Comparison of ENCODE assay signal across 23 cellular contexts in the genomic region with DNA sequence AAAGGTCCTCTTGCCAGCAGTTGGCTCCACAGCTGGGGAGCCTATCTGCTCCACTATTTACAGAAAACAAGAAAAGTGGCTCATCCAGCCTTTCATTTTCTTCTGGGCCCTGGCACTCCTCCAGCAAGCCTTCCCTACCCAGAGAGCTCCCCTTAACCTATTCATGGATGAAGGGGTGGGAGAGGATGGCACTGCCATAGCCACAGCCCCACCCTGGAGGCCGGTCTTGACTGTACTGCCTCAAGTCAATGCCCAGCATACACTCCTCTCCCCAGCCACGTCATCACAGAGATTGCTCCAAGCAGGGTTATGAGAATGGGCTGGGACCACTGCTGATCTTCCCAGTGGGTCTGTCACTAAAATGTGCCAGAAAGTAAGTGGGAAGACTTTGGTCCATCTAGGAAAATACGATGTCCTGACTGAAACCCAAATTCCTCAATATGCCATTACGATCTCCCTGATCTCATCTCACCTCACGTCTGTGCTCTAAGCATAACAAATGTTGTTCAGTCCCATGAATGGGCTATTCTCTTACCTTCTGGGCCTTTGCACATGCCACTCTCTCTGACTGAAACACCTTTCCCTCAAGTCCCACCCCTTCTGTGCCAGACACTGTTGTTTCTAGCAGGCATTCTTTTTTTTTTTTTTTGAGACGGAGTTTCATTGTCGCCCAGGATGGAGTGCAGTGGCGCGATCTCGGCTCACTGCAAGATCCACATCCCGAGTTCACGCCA. TPM values are rescaled to one million over a fixed set of nuclear protein-coding genes. Genes with fewer than 3 reads are reported as not detected.
DNase-seq lines count a peak whose midpoint lies in the region; ATAC-seq and TF ChIP-seq lines count a peak whose summit lies in the region.
"Had no signal": no experiment of that assay in that cellular context is flagged by ENCODE, and none has a peak within 500 bp of the region (broad histone marks: within the 10 kb centered on the region; RNA-seq: fewer than 3 reads in every experiment).

No MANE protein-coding gene starts in this region.

- peak overlapping the region; percentile 71 for H3K27ac Mint-ChIP-seq in activated CD4-positive, alpha-beta memory T cell treated with anti-CD3 and anti-CD28 coated beads, Interleukin-2, amount 10 ng/mL, durations not matched to agents 7 days and 5 days
- H3K27ac Mint-ChIP-seq in activated CD4-positive, alpha-beta memory T cell treated with anti-CD3 and anti-CD28 coated beads for 36 hours, result no peak overlapping the region
- peak overlapping the region; percentile 80 to 88 for H3K27ac Mint-ChIP-seq in natural killer cell
- H3K27ac Mint-ChIP-seq: IgD-negative memory B cell, type B pancreatic cell had no signal

- no peak for TF ChIP-seq POLR2A in breast epithelium (IDR thresholded peaks at IDR 0.05)

- no peak for DNase-seq in activated CD4-positive, alpha-beta memory T cell treated with anti-CD3 and anti-CD28 coated beads, Interleukin-2, amount 10 ng/mL, durations not matched to agents 7 days and 5 days
- no peak for DNase-seq in activated CD4-positive, alpha-beta memory T cell treated with anti-CD3 and anti-CD28 coated beads for 36 hours
- DNase-seq in breast epithelium (ENCODE audit: low spot score in 2 of 2) (no peak), natural killer cell (no peak), HK-2 (ENCODE audit: unreplicated experiment) (no peak), NCI-H1694 (lab: John Stamatoyannopoulos, UW) (no peak), NCI-H446 (lab: John Stamatoyannopoulos, UW) (no peak)
- DNase-seq: ACHN; activated naive CD4-positive, alpha-beta T cell treated with Interleukin-2 at 50 U/mL for 16 hours; body of pancreas; CD4-positive, alpha-beta memory T cell; GOT3; left cardiac atrium; mucosa of descending colon; NCI-H2081; NCI-H526; SHP77 treated with DMSO at 0.1 percent for 48 hours; sigmoid colon; stomach had no signal

- TF ChIP-seq CTCF in breast epithelium (IDR thresholded peaks at IDR 0.05), result no peak
- TF ChIP-seq CTCF in natural killer cell (IDR thresholded peaks at IDR 0.05), result no peak

- no peak for ATAC-seq in natural killer cell
- ATAC-seq: body of pancreas, left cardiac atrium had no signal

- no peak overlapping the region for H3K4me3 ChIP-seq in breast epithelium
- H3K4me3 ChIP-seq: body of pancreas, mucosa of descending colon, sigmoid colon, stomach had no signal

- no peaks in the 10 kb centered on the region for H3K27me3 ChIP-seq in breast epithelium
- H3K27me3 ChIP-seq: body of pancreas, sigmoid colon, stomach had no signal

- H3K36me3 ChIP-seq in breast epithelium, result no peaks in the 10 kb centered on the region

- no peak for TF ChIP-seq EP300 in Ishikawa (IDR thresholded peaks at IDR 0.05; ENCODE audit: borderline replicate concordance)

- peaks cover 48% of the 10 kb centered on the region for H3K4me1 Mint-ChIP-seq in activated CD4-positive, alpha-beta memory T cell treated with anti-CD3 and anti-CD28 coated beads, Interleukin-2, amount 10 ng/mL, durations not matched to agents 7 days and 5 days
- peaks cover 41% of the 10 kb centered on the region for H3K4me1 Mint-ChIP-seq in activated CD4-positive, alpha-beta memory T cell treated with anti-CD3 and anti-CD28 coated beads for 36 hours (ENCODE audit: low read depth)
- H3K4me1 Mint-ChIP-seq in natural killer cell, result peaks cover 66 to 69% of the 10 kb centered on the region in 2 donors

- no peak for TF ChIP-seq RAD21 in Ishikawa (IDR thresholded peaks at IDR 0.05; ENCODE audit: low read depth)

- POLR2A ChIA-PET in activated CD4-positive, alpha-beta memory T cell treated with anti-CD3 and anti-CD28 coated beads, Interleukin-2, amount 10 ng/mL, durations not matched to agents 7 days and 5 days (lab: Charles Lee), result interaction anchor here (2.5 kb wide), 1 partner anchor 28 kb away, joined by 9 read pairs; no protein-coding TSS in a partner anchor
- POLR2A ChIA-PET in activated CD4-positive, alpha-beta memory T cell treated with anti-CD3 and anti-CD28 coated beads for 36 hours (lab: Charles Lee), result interaction anchor here (0.9 kb wide), 1 partner anchor 51 kb away, joined by 3 read pairs; no protein-coding TSS in a partner anchor

- H3K9me3 Mint-ChIP-seq in activated CD4-positive, alpha-beta memory T cell treated with anti-CD3 and anti-CD28 coated beads, Interleukin-2, amount 10 ng/mL, durations not matched to agents 7 days and 5 days, result peaks cover 9% of the 10 kb centered on the region
- peaks cover 17% of the 10 kb centered on the region for H3K9me3 Mint-ChIP-seq in activated CD4-positive, alpha-beta memory T cell treated with anti-CD3 and anti-CD28 coated beads for 36 hours
- peaks cover 2 to 3% of the 10 kb centered on the region in 2 donors for H3K9me3 Mint-ChIP-seq in natural killer cell
- H3K9me3 Mint-ChIP-seq: type B pancreatic cell had no signal

- H3K27me3 Mint-ChIP-seq in activated CD4-positive, alpha-beta memory T cell treated with anti-CD3 and anti-CD28 coated beads, Interleukin-2, amount 10 ng/mL, durations not matched to agents 7 days and 5 days, result peaks cover 4% of the 10 kb centered on the region
- no peaks in the 10 kb centered on the region for H3K27me3 Mint-ChIP-seq in activated CD4-positive, alpha-beta memory T cell treated with anti-CD3 and anti-CD28 coated beads for 36 hours
- no peaks in the 10 kb centered on the region for H3K27me3 Mint-ChIP-seq in natural killer cell (ENCODE audit: low read depth in 2 of 2)
- H3K27me3 Mint-ChIP-seq: CD4-positive, alpha-beta memory T cell; IgD-negative memory B cell; type B pancreatic cell had no signal

- no peak overlapping the region for H3K4me3 Mint-ChIP-seq in activated CD4-positive, alpha-beta memory T cell treated with anti-CD3 and anti-CD28 coated beads, Interleukin-2, amount 10 ng/mL, durations not matched to agents 7 days and 5 days
- no peak overlapping the region for H3K4me3 Mint-ChIP-seq in activated CD4-positive, alpha-beta memory T cell treated with anti-CD3 and anti-CD28 coated beads for 36 hours
- peak overlapping the region; percentile 32 for H3K4me3 Mint-ChIP-seq in natural killer cell
- H3K4me3 Mint-ChIP-seq: IgD-negative memory B cell, type B pancreatic cell had no signal

- H3K36me3 Mint-ChIP-seq in activated CD4-positive, alpha-beta memory T cell treated with anti-CD3 and anti-CD28 coated beads, Interleukin-2, amount 10 ng/mL, durations not matched to agents 7 days and 5 days (ENCODE audit: low read depth), result peaks cover 60% of the 10 kb centered on the region
- H3K36me3 Mint-ChIP-seq in activated CD4-positive, alpha-beta memory T cell treated with anti-CD3 and anti-CD28 coated beads for 36 hours, result peaks cover 53% of the 10 kb centered on the region
- H3K36me3 Mint-ChIP-seq in natural killer cell, result peaks cover 12% of the 10 kb centered on the region

- H3K9me3 ChIP-seq in breast epithelium, result no peaks in the 10 kb centered on the region
- H3K9me3 ChIP-seq: body of pancreas, mucosa of descending colon, sigmoid colon, stomach had no signal

- CTCF ChIA-PET in activated CD4-positive, alpha-beta memory T cell treated with anti-CD3 and anti-CD28 coated beads, Interleukin-2, amount 10 ng/mL, durations not matched to agents 7 days and 5 days (lab: Charles Lee), result no interaction called here
- CTCF ChIA-PET in activated CD4-positive, alpha-beta memory T cell treated with anti-CD3 and anti-CD28 coated beads for 36 hours (lab: Charles Lee), result interaction anchor here (1.3 kb wide), 1 partner anchor 12 kb away, joined by 4 read pairs; no protein-coding TSS in a partner anchor

- no peaks in the 10 kb centered on the region for H3K4me1 ChIP-seq in breast epithelium
- H3K4me1 ChIP-seq: body of pancreas, sigmoid colon had no signal

- intact Hi-C loops in activated CD4-positive, alpha-beta memory T cell treated with anti-CD3 and anti-CD28 coated beads for 36 hours (cut with micrococcal nuclease), result loop anchor here (2.0 kb wide), 1 partner anchor 49 kb away; no protein-coding TSS in a partner anchor
- intact Hi-C loops in breast epithelium (cut with DNase I; ENCODE audit: low total_unique reads), result no loop called here
- intact Hi-C loops in natural killer cell (cut with micrococcal nuclease), result loop anchor here (5.0 kb wide), 1 partner anchor 206 kb away; no protein-coding TSS in a partner anchor

- H3K27ac ChIP-seq in breast epithelium, result peak overlapping the region; percentile 16 to 37
- H3K27ac ChIP-seq: body of pancreas, HL-60, sigmoid colon, stomach had no signal

TF ChIP-seq in Ishikawa, 13 proteins besides CTCF, POLR2A, EP300 and RAD21 (continues in another document):
- no peak for TF ChIP-seq EGR1 (IDR thresholded peaks at IDR 0.05)
- TF ChIP-seq TCF12 (IDR thresholded peaks at IDR 0.05; ENCODE audit: low read depth), result 0 out of 2 replicates have a peak, but pooled peaks have one; percentile 2

RNA-seq across cellular contexts. Expression of gene PTAFR, which starts 21.4 kb away (rescaled TPM):
- under 1 TPM; 0.23 to 0.38 TPM for total RNA-seq in activated CD4-positive, alpha-beta memory T cell treated with anti-CD3 and anti-CD28 coated beads, Interleukin-2, amount 10 ng/mL, durations not matched to agents 7 days and 5 days
- under 1 TPM; 0.15 to 0.19 TPM for total RNA-seq in activated CD4-positive, alpha-beta memory T cell treated with anti-CD3 and anti-CD28 coated beads for 36 hours
- total RNA-seq in breast epithelium (1 to 10 TPM; 5.6 to 8.3 (median 6.2) TPM), natural killer cell (1 to 10 TPM; 1.2 to 6.4 (median 1.5) TPM)

RNA-seq across cellular contexts. Expression of gene DNAJC8, which starts 35.0 kb away (rescaled TPM):
- 100 to 1,000 TPM; 100 to 104 TPM for total RNA-seq in activated CD4-positive, alpha-beta memory T cell treated with anti-CD3 and anti-CD28 coated beads, Interleukin-2, amount 10 ng/mL, durations not matched to agents 7 days and 5 days
- 100 to 1,000 TPM in 1 of 2 experiments, 10 to 100 TPM in 1; 99.0 to 102 TPM for total RNA-seq in activated CD4-positive, alpha-beta memory T cell treated with anti-CD3 and anti-CD28 coated beads for 36 hours
- total RNA-seq in breast epithelium (10 to 100 TPM; 67.8 to 76.4 (median 75.4) TPM), natural killer cell (10 to 100 TPM; 85.3 to 85.9 (median 85.4) TPM)

RNA-seq across cellular contexts. Expression of gene ATP5IF1, which starts 38.1 kb away (rescaled TPM):
- total RNA-seq in activated CD4-positive, alpha-beta memory T cell treated with anti-CD3 and anti-CD28 coated beads, Interleukin-2, amount 10 ng/mL, durations not matched to agents 7 days and 5 days, result 100 to 1,000 TPM; 178 TPM
- total RNA-seq in activated CD4-positive, alpha-beta memory T cell treated with anti-CD3 and anti-CD28 coated beads for 36 hours, result 100 to 1,000 TPM; 174 to 181 TPM
- 100 to 1,000 TPM; 137 to 147 (median 138) TPM for total RNA-seq in breast epithelium
- total RNA-seq in natural killer cell, result 100 to 1,000 TPM in 1 of 3 donors, 10 to 100 TPM in 2; 81.1 to 101 (median 91.1) TPM
